Comparison of ENCODE assay signal across 16 cellular contexts in genomic region chr16:48912360-48912759, GRCh38.
DNase-seq lines count a peak whose midpoint lies in the region; ATAC-seq, FAIRE-seq and TF ChIP-seq lines count a peak whose summit lies in the region.
"Had no signal": no experiment of that assay in that cellular context is flagged by ENCODE, and none has a peak within 500 bp of the region (broad histone marks: within the 10 kb centered on the region; RNA-seq: fewer than 3 reads in every experiment).

No MANE protein-coding gene starts in this region.

- H3K36me3 ChIP-seq in endodermal cell (ENCODE audit: control insufficient read depth, insufficient read depth, low read length): no peaks in the 10 kb centered on the region
- H3K36me3 ChIP-seq in mesendoderm (ENCODE audit: control insufficient read depth, insufficient read depth, low read length): no peaks in the 10 kb centered on the region
- no peaks in the 10 kb centered on the region for H3K36me3 ChIP-seq in brain microvascular endothelial cell (replicated peaks)
- no peaks in the 10 kb centered on the region for H3K36me3 ChIP-seq in esophagus muscularis mucosa
- H3K36me3 ChIP-seq: BLaER1 had no signal

- no peak overlapping the region for H3K27ac Mint-ChIP-seq in endodermal cell
- H3K27ac Mint-ChIP-seq: CD8-positive, alpha-beta memory T cell had no signal

- H3K9me3 ChIP-seq in endodermal cell (ENCODE audit: control insufficient read depth, low read length) (no peaks in the 10 kb centered on the region), esophagus muscularis mucosa (no peaks in the 10 kb centered on the region)
- H3K9me3 ChIP-seq: BLaER1, SK-N-SH had no signal

- H3K79me1 ChIP-seq in mesendoderm (ENCODE audit: low read length): no peaks in the 10 kb centered on the region

- peak; percentile 63 for ATAC-seq in GM18519 (IDR thresholded peaks at IDR 0.05; ENCODE audit: low FRiP score, unreplicated experiment)
- ATAC-seq in HG02852 (IDR thresholded peaks at IDR 0.05; ENCODE audit: unreplicated experiment): no peak

- no peak overlapping the region for H4K5ac ChIP-seq in mesendoderm (ENCODE audit: low read length)

- peaks cover 4% of the 10 kb centered on the region for H3K4me1 ChIP-seq in endodermal cell (ENCODE audit: control insufficient read depth, insufficient read depth, low read length)
- H3K4me1 ChIP-seq in mesendoderm (ENCODE audit: control insufficient read depth, low read depth, low read length): no peaks in the 10 kb centered on the region
- H3K4me1 ChIP-seq in esophagus muscularis mucosa: no peaks in the 10 kb centered on the region
- H3K4me1 ChIP-seq: BLaER1 had no signal

- no peak overlapping the region for H4K8ac ChIP-seq in mesendoderm (ENCODE audit: low read depth, low read length)

- no peaks in the 10 kb centered on the region for H3K36me3 Mint-ChIP-seq in endodermal cell (ENCODE audit: low read depth)
- H3K36me3 Mint-ChIP-seq: CD8-positive, alpha-beta memory T cell had no signal

- DNase-seq in HT1080 (ENCODE audit: low read depth) (peak; percentile 78), endodermal cell (peak; percentile 61), mesendoderm (peak; percentile 65), D721Med (ENCODE audit: insufficient read length, low spot score) (no peak), brain microvascular endothelial cell (no peak), esophagus muscularis mucosa (ENCODE audit: extremely low spot score) (no peak)
- DNase-seq: CD8-positive, alpha-beta memory T cell; NCI-H1048; NCI-H69; Right ventricle myocardium superior; SK-N-SH had no signal

- no peak overlapping the region for H3K9ac ChIP-seq in endodermal cell (ENCODE audit: extremely low read depth, low read length, poor library complexity, severe bottlenecking)
- no peak overlapping the region for H3K9ac ChIP-seq in mesendoderm (ENCODE audit: low read length)
- H3K9ac ChIP-seq: BLaER1, SK-N-SH had no signal

- no peak overlapping the region for H3K4me2 ChIP-seq in mesendoderm (ENCODE audit: low read length)
- H3K4me2 ChIP-seq: BLaER1, SK-N-SH had no signal

- no peak for FAIRE-seq in D721Med (lab: Jason Lieb, UNC)
- FAIRE-seq: GM12891, H54 had no signal

- no peak overlapping the region for H3K23ac ChIP-seq in mesendoderm (ENCODE audit: low read length)

- H3K4me3 Mint-ChIP-seq in endodermal cell: no peak overlapping the region
- H3K4me3 Mint-ChIP-seq: CD8-positive, alpha-beta memory T cell had no signal

- H3K27ac ChIP-seq in endodermal cell (ENCODE audit: low read depth, low read length) (no peak overlapping the region), mesendoderm (ENCODE audit: low read depth, low read length) (no peak overlapping the region), brain microvascular endothelial cell (no peak overlapping the region), esophagus muscularis mucosa (replicated peaks in 1 of 4) (no peak overlapping the region)
- H3K27ac ChIP-seq: BLaER1 had no signal

- H2BK15ac ChIP-seq in mesendoderm (replicated peaks; ENCODE audit: low read depth): no peak overlapping the region

- no peak overlapping the region for H3K4ac ChIP-seq in mesendoderm (ENCODE audit: low read depth, low read length)

- H3K9me3 Mint-ChIP-seq in endodermal cell: no peaks in the 10 kb centered on the region

- intact Hi-C loops in esophagus muscularis mucosa (cut with DNase I): no loop called here

- H3K79me2 ChIP-seq in mesendoderm (ENCODE audit: control insufficient read depth, insufficient read depth, low read length): no peaks in the 10 kb centered on the region

- TF ChIP-seq POLR2A in esophagus muscularis mucosa (IDR thresholded peaks at IDR 0.05; ENCODE audit: low read depth): no peak

- H2AK5ac ChIP-seq in mesendoderm (ENCODE audit: low read length): no peak overlapping the region

- no peak overlapping the region for H2BK120ac ChIP-seq in mesendoderm (ENCODE audit: low read depth, low read length)

- H3K27me3 Mint-ChIP-seq in endodermal cell (ENCODE audit: insufficient read depth): no peaks in the 10 kb centered on the region
- H3K27me3 Mint-ChIP-seq: CD8-positive, alpha-beta memory T cell had no signal

- in situ Hi-C loops in brain microvascular endothelial cell (cut with HindIII; ENCODE audit: low pct_ligation_motif_present, low sequenced_read_pairs): no loop called here

- WGBS in endodermal cell (ENCODE audit: insufficient coverage in 1 of 2, insufficient read length in 1 of 2), 2 experiments: 67 to 100% methylated on average over 1 to 3 of the region's 3 CpGs
- no CpG with 5 or more reads among the region's 3 CpGs for WGBS in mesendoderm (ENCODE audit: extremely low coverage, insufficient coverage, low lambda C conversion rate)
- 46% methylated on average over 3 of the region's 3 CpGs for WGBS in esophagus muscularis mucosa

- H3K27me3 ChIP-seq in endodermal cell (ENCODE audit: control insufficient read depth, insufficient read depth, low read length, poor library complexity, severe bottlenecking) (no peaks in the 10 kb centered on the region), mesendoderm (ENCODE audit: insufficient read depth, low read length, poor library complexity) (no peaks in the 10 kb centered on the region), brain microvascular endothelial cell (replicated peaks) (no peaks in the 10 kb centered on the region), esophagus muscularis mucosa (peaks cover 0 to 22% (median 0%) of the 10 kb centered on the region in 4 donors)
- H3K27me3 ChIP-seq: BLaER1 had no signal

- H3K4me1 Mint-ChIP-seq in endodermal cell: peaks cover 3% of the 10 kb centered on the region
- H3K4me1 Mint-ChIP-seq: CD8-positive, alpha-beta memory T cell had no signal

- H3K18ac ChIP-seq in mesendoderm (ENCODE audit: low read length): no peak overlapping the region

- TF ChIP-seq CTCF in endodermal cell (conservative IDR thresholded peaks at IDR 0.05) (no peak), D721Med (IDR thresholded peaks at IDR 0.05; ENCODE audit: insufficient read depth, missing control alignments) (no peak), brain microvascular endothelial cell (IDR thresholded peaks at IDR 0.05; ENCODE audit: low read depth, low read length, missing control alignments) (no peak), esophagus muscularis mucosa (IDR thresholded peaks at IDR 0.05) (no peak)

- no peak overlapping the region for H2BK5ac ChIP-seq in mesendoderm (ENCODE audit: low read length)

- no peak overlapping the region for H3K4me3 ChIP-seq in endodermal cell (ENCODE audit: low read length)
- no peak overlapping the region for H3K4me3 ChIP-seq in mesendoderm (ENCODE audit: low read length)
- H3K4me3 ChIP-seq in brain microvascular endothelial cell (ENCODE audit: low read depth, low read length): no peak overlapping the region
- no peak overlapping the region for H3K4me3 ChIP-seq in esophagus muscularis mucosa
- H3K4me3 ChIP-seq: BLaER1 had no signal

- H3K56ac ChIP-seq in mesendoderm (ENCODE audit: low read length): no peak overlapping the region

- TF ChIP-seq EP300 in esophagus muscularis mucosa (IDR thresholded peaks at IDR 0.05): no peak

Comparison
In these comparisons a context has a peak if more than half of its experiments do, and no peak if none do; other contexts are left out.
1. DNase-seq: peak in HT1080 (single experiment), endodermal cell (single experiment) and mesendoderm (single experiment); none in D721Med (single experiment), brain microvascular endothelial cell (single experiment) and esophagus muscularis mucosa (single experiment).